ENCODE assay signal across 18 cellular contexts in the genomic region with DNA sequence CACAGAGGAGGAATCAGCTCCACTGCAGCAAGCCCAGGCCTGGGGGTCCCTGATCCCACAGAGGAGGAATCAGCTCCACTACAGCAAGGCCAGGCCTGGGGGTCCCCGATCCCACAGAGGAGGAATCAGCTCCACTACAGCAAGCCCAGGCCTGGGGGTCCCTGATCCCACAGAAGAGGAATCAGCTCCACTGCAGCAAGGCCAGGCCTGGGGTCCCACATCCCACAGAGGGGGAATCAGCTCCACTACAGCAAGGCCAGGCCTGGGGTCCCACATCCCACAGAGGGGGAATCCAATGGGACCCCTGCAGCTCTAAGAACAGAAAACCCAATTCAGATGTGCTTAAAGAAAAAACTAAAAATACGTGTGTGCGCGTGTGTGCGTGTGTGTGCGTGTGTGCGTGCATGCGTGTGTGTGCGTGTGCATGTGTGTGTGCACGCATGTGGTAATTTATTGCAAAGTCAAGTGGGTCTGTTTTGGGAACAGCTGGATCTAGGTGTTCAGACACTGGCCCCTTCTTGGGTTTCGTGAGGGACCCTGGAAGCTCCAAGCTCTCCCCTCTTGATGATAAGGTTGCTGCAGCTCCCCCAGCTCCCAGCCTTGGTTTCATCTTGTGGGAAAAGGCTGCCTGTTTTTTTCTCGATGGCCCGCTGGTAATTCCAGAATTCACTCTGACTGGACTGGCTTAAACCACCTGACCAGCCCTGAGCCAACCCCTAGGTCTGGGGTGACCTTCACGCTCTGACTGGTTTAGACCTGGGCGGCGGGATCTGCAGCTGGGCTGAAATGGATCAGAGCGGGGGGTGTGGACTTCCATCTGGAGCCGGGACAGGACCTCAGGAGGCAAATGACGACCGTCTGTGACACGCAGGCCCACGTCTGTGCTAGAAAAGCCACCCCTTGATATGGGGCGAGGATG. TPM values are rescaled to one million over a fixed set of nuclear protein-coding genes. Genes with fewer than 3 reads are reported as not detected.
DNase-seq lines count a peak whose midpoint lies in the region; ATAC-seq and TF ChIP-seq lines count a peak whose summit lies in the region.
"Had no signal": no experiment of that assay in that cellular context is flagged by ENCODE, and none has a peak within 500 bp of the region (broad histone marks: within the 10 kb centered on the region; RNA-seq: fewer than 3 reads in every experiment).

No MANE protein-coding gene starts in this region.

- H3K4me2 ChIP-seq in BLaER1: peak overlapping the region; percentile 97
- peak overlapping the region; percentile 14 for H3K4me2 ChIP-seq in H9 (ENCODE audit: insufficient read depth, insufficient read length, low read length)
- H3K4me2 ChIP-seq in mesendoderm (ENCODE audit: low read length): no peak overlapping the region
- H3K4me2 ChIP-seq: KMS-11, PC-9 had no signal

- H3K4me3 Mint-ChIP-seq in H9 (peak overlapping the region; percentile 38 to 48; a peak in 3 of 5 replicates), chondrocyte (ENCODE audit: unreplicated experiment) (no peak overlapping the region), Calu3 (ENCODE audit: low read depth, unreplicated experiment) (no peak overlapping the region)
- no peak overlapping the region for H3K4me3 Mint-ChIP-seq in activated CD4-positive, alpha-beta T cell treated with anti-CD3 and anti-CD28 coated beads for 36 hours
- H3K4me3 Mint-ChIP-seq: HFFc6 had no signal

- H2BK20ac ChIP-seq in H9 (ENCODE audit: low read depth, low read length, poor library complexity, severe bottlenecking): no peak overlapping the region

- H3K36me3 Mint-ChIP-seq in H9 (ENCODE audit: insufficient read depth in 1 of 3, low read depth in 3 of 3): no peaks in the 10 kb centered on the region
- H3K36me3 Mint-ChIP-seq in chondrocyte (ENCODE audit: low read depth): no peaks in the 10 kb centered on the region
- no peaks in the 10 kb centered on the region for H3K36me3 Mint-ChIP-seq in activated CD4-positive, alpha-beta T cell treated with anti-CD3 and anti-CD28 coated beads for 36 hours (ENCODE audit: low read depth)
- H3K36me3 Mint-ChIP-seq in Calu3 (ENCODE audit: insufficient read depth, unreplicated experiment): peaks cover 34% of the 10 kb centered on the region

- no peak overlapping the region for H2AFZ ChIP-seq in H9 (ENCODE audit: low read length)
- H2AFZ ChIP-seq: PC-9 had no signal

- DNase-seq in H9 (peak; percentile 64), chondrocyte (ENCODE audit: low spot score) (peak; percentile 73), mesendoderm (no peak), GM20000 (ENCODE audit: low spot score) (no peak), Calu3 (no peak), Kasumi-1 (lab: John Stamatoyannopoulos, UW) (no peak)
- no peak for DNase-seq in activated CD4-positive, alpha-beta T cell treated with anti-CD3 and anti-CD28 coated beads for 36 hours
- DNase-seq: GOT3, HFFc6, MG63, NCI-H1092, NCI-H2081 treated with DMSO at 0.1 percent for 48 hours, NCI-H510A, NCI-H774 had no signal

- H3K9me3 Mint-ChIP-seq in H9 (peaks cover 0 to 3% of the 10 kb centered on the region in 2 experiments; a peak in 1 of 5 replicates), chondrocyte (ENCODE audit: low read depth) (no peaks in the 10 kb centered on the region), Calu3 (ENCODE audit: low read depth, unreplicated experiment) (no peaks in the 10 kb centered on the region)
- H3K9me3 Mint-ChIP-seq in activated CD4-positive, alpha-beta T cell treated with anti-CD3 and anti-CD28 coated beads for 36 hours (ENCODE audit: low read depth): no peaks in the 10 kb centered on the region
- H3K9me3 Mint-ChIP-seq: HFFc6 had no signal

- H3K4me3 ChIP-seq in BLaER1 (no peak overlapping the region; the same call in 1 of the 2 replicates), mesendoderm (ENCODE audit: low read length) (no peak overlapping the region)
- H3K4me3 ChIP-seq: MG63, PC-9 had no signal

- WGBS in H9 (ENCODE audit: extremely low coverage, insufficient read length, low lambda C conversion rate): no CpG with 5 or more reads among the region's 23 CpGs
- no CpG with 5 or more reads among the region's 23 CpGs for WGBS in mesendoderm (ENCODE audit: extremely low coverage, insufficient coverage, low lambda C conversion rate)

- H3K14ac ChIP-seq in H9 (ENCODE audit: insufficient read depth, low read length): no peak overlapping the region; the same call in 1 of the 2 replicates

- H3K79me2 ChIP-seq in H9 (ENCODE audit: insufficient read depth, low read length): no peaks in the 10 kb centered on the region
- no peaks in the 10 kb centered on the region for H3K79me2 ChIP-seq in mesendoderm (ENCODE audit: control insufficient read depth, insufficient read depth, low read length)

- H3K9me3 ChIP-seq in BLaER1 (no peaks in the 10 kb centered on the region), H9 (ENCODE audit: control insufficient read depth, low read depth, low read length) (no peaks in the 10 kb centered on the region)
- H3K9me3 ChIP-seq: MG63 had no signal

- H4K20me1 ChIP-seq in BLaER1 (no peaks in the 10 kb centered on the region), H9 (ENCODE audit: control insufficient read depth, insufficient read depth, insufficient read length) (no peaks in the 10 kb centered on the region)

- H2BK120ac ChIP-seq in H9 (ENCODE audit: low read depth, low read length, poor library complexity, severe bottlenecking) (no peak overlapping the region), mesendoderm (ENCODE audit: low read depth, low read length) (no peak overlapping the region)

- no peaks in the 10 kb centered on the region for H3K23me2 ChIP-seq in H9 (ENCODE audit: insufficient read length, low read depth, low read length, poor library complexity, severe bottlenecking)

- H3K79me1 ChIP-seq in H9 (ENCODE audit: insufficient read depth, low read depth, low read length, poor library complexity, severe bottlenecking) (no peaks in the 10 kb centered on the region), mesendoderm (ENCODE audit: low read length) (no peaks in the 10 kb centered on the region)

- POLR2A ChIA-PET in activated CD4-positive, alpha-beta T cell treated with anti-CD3 and anti-CD28 coated beads for 36 hours (lab: Charles Lee): no interaction called here

- H3K27ac ChIP-seq in BLaER1 (peak overlapping the region; percentile 72), H9 (ENCODE audit: insufficient read length, low read depth, low read length) (no peak overlapping the region), mesendoderm (ENCODE audit: low read depth, low read length) (no peak overlapping the region)
- H3K27ac ChIP-seq: KMS-11, PC-9 had no signal

- no peak overlapping the region for H3K56ac ChIP-seq in H9 (ENCODE audit: insufficient read length, low read depth, low read length)
- H3K56ac ChIP-seq in mesendoderm (ENCODE audit: low read length): peak overlapping the region; percentile 76

- H3K18ac ChIP-seq in H9 (ENCODE audit: insufficient read length, low read depth, low read length) (no peak overlapping the region), mesendoderm (ENCODE audit: low read length) (no peak overlapping the region)

- no peak overlapping the region for H3K23ac ChIP-seq in H9 (ENCODE audit: insufficient read length, low read depth, low read length)
- H3K23ac ChIP-seq in mesendoderm (ENCODE audit: low read length): no peak overlapping the region

- H3K4me1 Mint-ChIP-seq in H9: peaks cover 12 to 43% of the 10 kb centered on the region in 2 experiments
- H3K4me1 Mint-ChIP-seq in chondrocyte (ENCODE audit: low read depth): peaks cover 3% of the 10 kb centered on the region
- H3K4me1 Mint-ChIP-seq in activated CD4-positive, alpha-beta T cell treated with anti-CD3 and anti-CD28 coated beads for 36 hours: no peaks in the 10 kb centered on the region
- H3K4me1 Mint-ChIP-seq in Calu3 (ENCODE audit: low read depth, unreplicated experiment): peaks cover 46% of the 10 kb centered on the region

- H3K4me1 ChIP-seq in BLaER1: peaks cover 81% of the 10 kb centered on the region
- peaks cover 4% of the 10 kb centered on the region; the same call in 1 of the 2 replicates for H3K4me1 ChIP-seq in H9 (ENCODE audit: insufficient read depth, low read length)
- H3K4me1 ChIP-seq in mesendoderm (ENCODE audit: control insufficient read depth, low read depth, low read length): peaks cover 3% of the 10 kb centered on the region

- H2BK15ac ChIP-seq in H9 (ENCODE audit: low read depth, low read length) (no peak overlapping the region), mesendoderm (replicated peaks; ENCODE audit: low read depth) (no peak overlapping the region)

- intact Hi-C loops in activated CD4-positive, alpha-beta T cell treated with anti-CD3 and anti-CD28 coated beads for 36 hours (cut with DNase I, micrococcal nuclease): loop anchor here (10.0 kb wide), 2 partner anchors 93 to 113 kb away; no protein-coding TSS in a partner anchor
- intact Hi-C loops in Calu3 (cut with micrococcal nuclease; ENCODE audit: unreplicated experiment): no loop called here

- no TSS peak for BruUV-seq in Calu3 (replicated peaks; lab: Mats Ljungman, UMichigan)

- CTCF ChIA-PET in activated CD4-positive, alpha-beta T cell treated with anti-CD3 and anti-CD28 coated beads for 36 hours (lab: Charles Lee): no interaction called here
- CTCF ChIA-PET in Calu3 (lab: Charles Lee): interaction anchor here (0.6 to 1.3 kb wide), 3 partner anchors 20 to 128 kb away, joined by 3 to 4 read pairs (median 3); no protein-coding TSS in a partner anchor

- H3K9ac ChIP-seq in BLaER1 (peak overlapping the region; percentile 55; the same call in 1 of the 2 replicates), H9 (ENCODE audit: extremely low read depth, insufficient read length, low read length) (no peak overlapping the region), mesendoderm (ENCODE audit: low read length) (peak overlapping the region; percentile 32)
- H3K9ac ChIP-seq: KMS-11 had no signal

- H2BK12ac ChIP-seq in H9 (ENCODE audit: insufficient read length, low read depth, low read length): no peak overlapping the region

- TF ChIP-seq CTCF in H9 (conservative IDR thresholded peaks at IDR 0.05) (no peak), chondrocyte (IDR thresholded peaks at IDR 0.05) (no peak), GM20000 (IDR thresholded peaks at IDR 0.05; ENCODE audit: extremely low read depth, missing control alignments) (no peak), Calu3 (IDR thresholded peaks at IDR 0.05; ENCODE audit: unreplicated experiment) (no peak)

- H3T11ph ChIP-seq in H9 (ENCODE audit: low read length): no peak overlapping the region

- H3K27me3 ChIP-seq in BLaER1 (peaks cover 29% of the 10 kb centered on the region), H9 (ENCODE audit: insufficient read depth, low read length) (peaks cover 2% of the 10 kb centered on the region; the same call in 1 of the 2 replicates), mesendoderm (ENCODE audit: insufficient read depth, low read length, poor library complexity) (peaks cover 6% of the 10 kb centered on the region)

- H3K4ac ChIP-seq in H9 (ENCODE audit: low read depth, low read length) (no peak overlapping the region), mesendoderm (ENCODE audit: low read depth, low read length) (no peak overlapping the region)

- no peak overlapping the region for H4K91ac ChIP-seq in H9 (ENCODE audit: insufficient read length, low read depth, low read length)

- ATAC-seq in activated CD4-positive, alpha-beta T cell treated with anti-CD3 and anti-CD28 coated beads for 36 hours: no peak

- H4K5ac ChIP-seq in H9 (ENCODE audit: insufficient read length, low read depth, low read length) (no peak overlapping the region), mesendoderm (ENCODE audit: low read length) (no peak overlapping the region)

- peaks cover 30% of the 10 kb centered on the region for H3K27me3 Mint-ChIP-seq in H9 (ENCODE audit: low read depth)
- peaks cover 16% of the 10 kb centered on the region for H3K27me3 Mint-ChIP-seq in chondrocyte (ENCODE audit: low read depth)
- peaks cover 24% of the 10 kb centered on the region for H3K27me3 Mint-ChIP-seq in activated CD4-positive, alpha-beta T cell treated with anti-CD3 and anti-CD28 coated beads for 36 hours
- H3K27me3 Mint-ChIP-seq in Calu3 (ENCODE audit: unreplicated experiment): peaks cover 34% of the 10 kb centered on the region

- H3K27ac Mint-ChIP-seq in H9 (no peak overlapping the region), chondrocyte (ENCODE audit: unreplicated experiment) (no peak overlapping the region), Calu3 (ENCODE audit: unreplicated experiment) (no peak overlapping the region)
- no peak overlapping the region for H3K27ac Mint-ChIP-seq in activated CD4-positive, alpha-beta T cell treated with anti-CD3 and anti-CD28 coated beads for 36 hours
- H3K27ac Mint-ChIP-seq: HFFc6 had no signal

- no peaks in the 10 kb centered on the region for H3K36me3 ChIP-seq in BLaER1
- H3K36me3 ChIP-seq in mesendoderm (ENCODE audit: control insufficient read depth, insufficient read depth, low read length): no peaks in the 10 kb centered on the region
- H3K36me3 ChIP-seq: MG63 had no signal

- H2AK5ac ChIP-seq in H9 (ENCODE audit: insufficient read length, low read length) (no peak overlapping the region), mesendoderm (ENCODE audit: low read length) (no peak overlapping the region)

- H2BK5ac ChIP-seq in H9 (ENCODE audit: insufficient read length, low read length) (no peak overlapping the region), mesendoderm (ENCODE audit: low read length) (no peak overlapping the region)

- H4K8ac ChIP-seq in H9 (replicated peaks; ENCODE audit: insufficient read length, low read depth, low read length): no peak overlapping the region
- H4K8ac ChIP-seq in mesendoderm (ENCODE audit: low read depth, low read length): no peak overlapping the region

RNA-seq across cellular contexts. Expression of a gene that starts 47.1 kb away (rescaled TPM):
- total RNA-seq in H9 (2021): 0.35 and 0.88 TPM in 2 replicates
- 0.15 to 0.29 TPM in 2 of 3 replicates, not detected in the other for total RNA-seq in chondrocyte
- polyA plus RNA-seq in mesendoderm (2013, experiment 1 of 2): 0.11 TPM
- 0.08 TPM for polyA plus RNA-seq in mesendoderm (2013, experiment 2 of 2)
- under 1 TPM in 1 of 2 experiments, not detected in 1; 0.30 TPM for total RNA-seq in activated CD4-positive, alpha-beta T cell treated with anti-CD3 and anti-CD28 coated beads for 36 hours
- total RNA-seq in Calu3 (2022): 0.54 and 1.5 TPM in 2 replicates
- total RNA-seq: HFFc6, SK-MEL-5 had no signal

Comparison
In these comparisons a context has a peak if more than half of its experiments do, and no peak if none do; other contexts are left out.
1. DNase-seq: peak in H9 (single experiment) and chondrocyte (single experiment); none in mesendoderm (single experiment), activated CD4-positive, alpha-beta T cell treated with anti-CD3 and anti-CD28 coated beads for 36 hours (single experiment), GM20000 (single experiment), Calu3 (single experiment) and Kasumi-1 (0 of 2).
2. H3K4me3 Mint-ChIP-seq: peak in H9 (2 of 2); none in chondrocyte (single experiment), activated CD4-positive, alpha-beta T cell treated with anti-CD3 and anti-CD28 coated beads for 36 hours (single experiment) and Calu3 (single experiment).